ENCODE assay signal across 11 cellular contexts in the genomic region with DNA sequence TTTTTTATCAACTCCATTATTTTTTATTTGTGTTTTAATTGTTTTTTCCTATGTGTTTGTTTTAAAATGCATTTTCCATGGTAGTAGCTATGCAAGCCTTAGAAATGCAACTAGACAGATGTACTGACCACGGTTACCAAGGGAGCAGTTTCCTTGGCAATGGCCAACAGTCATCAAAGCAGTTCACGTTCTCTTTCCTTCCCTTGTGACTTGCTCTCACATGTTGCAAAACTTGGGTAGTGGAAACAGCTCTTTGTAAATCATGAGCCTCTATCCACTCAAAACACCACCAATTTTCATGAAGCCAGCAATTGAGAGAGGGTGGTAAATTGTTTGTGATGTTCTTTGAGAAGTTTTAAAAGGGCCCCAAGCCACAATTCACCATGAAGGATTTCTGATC.
DNase-seq lines count a peak whose midpoint lies in the region; ATAC-seq, FAIRE-seq and TF ChIP-seq lines count a peak whose summit lies in the region.
"Had no signal": no experiment of that assay in that cellular context is flagged by ENCODE, and none has a peak within 500 bp of the region (broad histone marks: within the 10 kb centered on the region; RNA-seq: fewer than 3 reads in every experiment).

No MANE protein-coding gene starts in this region.

- DNase-seq in GM04503 (ENCODE audit: low read depth), result peak; percentile 43
- DNase-seq in RCC 7860 (ENCODE audit: low spot score), result peak; percentile 5
- DNase-seq in fibroblast of mammary gland (ENCODE audit: low read depth), result peak; percentile 92
- DNase-seq in osteocyte (ENCODE audit: extremely low spot score, unreplicated experiment), result no peak
- no peak for DNase-seq in mucosa of gallbladder (ENCODE audit: low spot score)
- DNase-seq: colonic mucosa, NCI-H2107 had no signal

- TF ChIP-seq CTCF in fibroblast of mammary gland (conservative IDR thresholded peaks at IDR 0.05; ENCODE audit: control insufficient read depth, insufficient read depth, low read depth, low read length), result no peak
- TF ChIP-seq CTCF in osteocyte (IDR thresholded peaks at IDR 0.05), result no peak

- H3K27ac Mint-ChIP-seq in osteocyte (ENCODE audit: unreplicated experiment), result peak overlapping the region; percentile 61

- H3K4me3 ChIP-seq in fibroblast of mammary gland (ENCODE audit: control insufficient read depth, low read depth, low read length), result no peak overlapping the region
- H3K4me3 ChIP-seq: colonic mucosa, lung, thoracic aorta had no signal

- peaks cover 10% of the 10 kb centered on the region for H3K9me3 Mint-ChIP-seq in osteocyte (ENCODE audit: unreplicated experiment)

- peaks cover 22% of the 10 kb centered on the region for H3K4me1 Mint-ChIP-seq in osteocyte (ENCODE audit: unreplicated experiment)

- no peaks in the 10 kb centered on the region for H3K36me3 Mint-ChIP-seq in osteocyte (ENCODE audit: unreplicated experiment)

- no peak for FAIRE-seq in RCC 7860 (lab: Jason Lieb, UNC)

- no peaks in the 10 kb centered on the region for H3K27me3 Mint-ChIP-seq in osteocyte (ENCODE audit: unreplicated experiment)

- no peak overlapping the region for H3K4me3 Mint-ChIP-seq in osteocyte (ENCODE audit: unreplicated experiment)

- ATAC-seq in HG03460 (IDR thresholded peaks at IDR 0.05; ENCODE audit: unreplicated experiment) (no peak), HG02970 (IDR thresholded peaks at IDR 0.05; ENCODE audit: low FRiP score, unreplicated experiment) (no peak)

Comparison
In these comparisons a context has a peak if more than half of its experiments do, and no peak if none do; other contexts are left out.
1. DNase-seq: peak in GM04503 (single experiment), RCC 7860 (single experiment) and fibroblast of mammary gland (single experiment); none in osteocyte (single experiment) and mucosa of gallbladder (single experiment).